In the genomic region with DNA sequence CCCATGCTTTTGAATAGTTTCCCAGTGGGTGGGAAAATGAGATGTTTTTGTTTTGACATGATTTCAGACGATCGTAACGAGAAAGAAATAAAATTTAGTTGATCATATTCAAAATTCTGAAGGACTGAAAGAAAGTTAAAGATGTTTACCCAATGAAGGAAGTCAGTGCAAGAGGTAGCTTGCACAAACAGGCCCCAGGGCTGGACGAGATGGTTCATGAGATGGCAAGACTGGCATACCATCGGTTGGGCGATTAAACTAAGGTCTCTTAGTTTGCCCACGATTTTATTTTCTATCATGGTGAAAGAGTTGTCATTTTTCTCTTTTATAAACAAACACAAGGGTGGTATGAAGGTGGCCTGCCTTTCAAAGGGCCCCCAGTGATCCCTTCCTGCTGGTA, we compare ENCODE assay signal across 27 cellular contexts.
"Had no signal": no experiment of that assay in that cellular context is flagged by ENCODE, and none has a peak within 500 bp of the region (broad histone marks: within the 10 kb centered on the region; RNA-seq: fewer than 3 reads in every experiment).

No MANE protein-coding gene starts in this region.

- H3K4me1 ChIP-seq: adrenal gland, ascending aorta, body of pancreas, breast epithelium had no signal

- DNase-seq: activated effector memory CD4-positive, alpha-beta T cell treated with anti-CD3 and anti-CD28 coated beads, Interleukin-2, amount 50 U/mL, for 16 hours; activated effector memory CD4-positive, alpha-beta T cell treated with Interleukin-2 at 50 U/mL for 16 hours; activated gamma-delta T cell; activated gamma-delta T cell treated with Interleukin-2 at 50 U/mL for 16 hours; activated naive CD4-positive, alpha-beta T cell; activated naive CD4-positive, alpha-beta T cell treated with anti-CD3 and anti-CD28 coated beads for 36 hours; activated naive CD4-positive, alpha-beta T cell treated with anti-CD3 and anti-CD28 coated beads, Interleukin-2, amount 10 ng/mL, durations not matched to agents 7 days and 5 days; activated naive CD4-positive, alpha-beta T cell treated with anti-CD3 and anti-CD28 coated beads, Interleukin-2, amount 50 U/mL, for 16 hours; activated naive CD4-positive, alpha-beta T cell treated with Interleukin-2 at 50 U/mL for 16 hours; activated naive CD8-positive, alpha-beta T cell treated with anti-CD3 and anti-CD28 coated beads for 36 hours; activated naive CD8-positive, alpha-beta T cell treated with anti-CD3 and anti-CD28 coated beads, Interleukin-2, amount 10 ng/mL, durations not matched to agents 7 days and 5 days; activated naive CD8-positive, alpha-beta T cell treated with anti-CD3 and anti-CD28 coated beads, Interleukin-2, amount 50 U/mL, for 24 hours; activated T-cell treated with anti-CD3 and anti-CD28 coated beads, Interleukin-2, amount 50 U/mL, for 1 hour; activated T-cell treated with anti-CD3 and anti-CD28 coated beads, Interleukin-2, amount 50 U/mL, for 24 hours; activated T-cell treated with anti-CD3 and anti-CD28 coated beads, Interleukin-2, amount 50 U/mL, for 4 hours; activated T-cell treated with anti-CD3 and anti-CD28 coated beads, Interleukin-2, amount 50 U/mL, for 48 hours; activated T-cell treated with anti-CD3 and anti-CD28 coated beads, Interleukin-2, amount 50 U/mL, for 72 hours; adrenal gland; amniotic stem cell; aorta; body of pancreas; brain microvascular endothelial cell; central memory CD4-positive, alpha-beta T cell; cerebellar nuclear complex had no signal

- H3K9me3 ChIP-seq: adrenal gland, ascending aorta, body of pancreas, breast epithelium had no signal

- H3K36me3 ChIP-seq: adrenal gland, ascending aorta, brain microvascular endothelial cell, breast epithelium, cardiac muscle cell had no signal

- H3K27ac ChIP-seq: adrenal gland, ascending aorta, body of pancreas, brain microvascular endothelial cell, breast epithelium, cardiac muscle cell had no signal

- H3K27me3 ChIP-seq: ascending aorta, body of pancreas, brain microvascular endothelial cell, breast epithelium had no signal

- H3K4me3 ChIP-seq: adrenal gland, ascending aorta, body of pancreas, breast epithelium, cardiac muscle cell had no signal
